23 cellular contexts compared by ENCODE assay signal in the genomic region with DNA sequence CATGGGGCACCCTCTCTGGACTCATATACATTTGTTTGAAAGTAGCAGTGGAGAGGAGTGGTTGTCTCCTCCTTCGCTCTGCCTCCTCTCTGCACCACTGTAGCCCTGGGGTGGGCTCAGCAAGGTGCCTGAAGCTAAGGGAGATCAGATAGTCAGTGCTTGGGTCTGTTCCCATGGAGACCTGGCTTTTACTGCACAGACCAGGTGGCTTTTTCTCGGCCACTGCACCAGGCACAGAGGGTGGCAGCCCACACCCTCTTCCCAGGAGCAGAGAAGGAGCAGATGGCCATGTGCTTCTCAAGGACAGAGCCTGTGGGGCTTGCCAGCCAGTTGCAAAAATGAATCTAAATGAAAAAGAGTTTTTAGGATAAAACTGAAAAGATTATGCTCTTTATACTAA.
A peak's percentile ranks its signal among the peaks of the same experiment; 100 is the strongest.
DNase-seq lines count a peak whose midpoint lies in the region; ATAC-seq and TF ChIP-seq lines count a peak whose summit lies in the region.
"Had no signal": no experiment of that assay in that cellular context is flagged by ENCODE, and none has a peak within 500 bp of the region (broad histone marks: within the 10 kb centered on the region; RNA-seq: fewer than 3 reads in every experiment).

No MANE protein-coding gene starts in this region.

- no peaks in the 10 kb centered on the region for H3K4me1 ChIP-seq in esophagus muscularis mucosa
- H3K4me1 ChIP-seq: HAP-1, left ventricle myocardium inferior, prostate gland had no signal

- 63% methylated on average over 1 of the region's 2 CpGs for WGBS in esophagus muscularis mucosa

- H3K9me3 ChIP-seq in esophagus muscularis mucosa, result no peaks in the 10 kb centered on the region
- H3K9me3 ChIP-seq: HAP-1, prostate gland had no signal

- TF ChIP-seq EP300 in esophagus muscularis mucosa (IDR thresholded peaks at IDR 0.05), result no peak

- no peaks in the 10 kb centered on the region for H3K36me3 ChIP-seq in esophagus muscularis mucosa
- H3K36me3 ChIP-seq: cardiac muscle cell, HAP-1, left ventricle myocardium inferior, prostate gland had no signal

- TF ChIP-seq CTCF in esophagus muscularis mucosa (IDR thresholded peaks at IDR 0.05), result no peak

- H3K27ac ChIP-seq in esophagus muscularis mucosa (replicated peaks in 1 of 4), result no peak overlapping the region
- H3K27ac ChIP-seq: cardiac muscle cell, epithelial cell of prostate, left ventricle myocardium inferior, prostate gland, skin epidermis had no signal

- intact Hi-C loops in esophagus muscularis mucosa (cut with DNase I), result no loop called here

- no peaks in the 10 kb centered on the region for H3K27me3 ChIP-seq in esophagus muscularis mucosa
- H3K27me3 ChIP-seq: cardiac muscle cell had no signal

- DNase-seq in DMS 273 (lab: John Stamatoyannopoulos, UW; ENCODE audit: unreplicated experiment) (peak; percentile 96), NCI-H1092 treated with DMSO at 0.1 percent for 48 hours (lab: John Stamatoyannopoulos, UW) (peak; percentile 84), NCI-H446 treated with DMSO at 0.1 percent for 48 hours (lab: John Stamatoyannopoulos, UW) (peak; percentile 95), esophagus muscularis mucosa (ENCODE audit: extremely low spot score) (peak; percentile 60), NCI-H2227 (lab: John Stamatoyannopoulos, UW; ENCODE audit: unreplicated experiment) (no peak)
- DNase-seq: activated CD4-positive, alpha-beta T cell treated with anti-CD3 and anti-CD28 coated beads, Interleukin-2, amount 50 U/mL, for 4 hours; activated gamma-delta T cell; CD4-positive, CD25-positive, alpha-beta regulatory T cell; DND-41; foreskin fibroblast; immature natural killer cell; left ventricle myocardium inferior; nephron progenitor cell; NK-92 treated with Interleukin-12 subunit alpha and Interleukin-12 subunit beta, amount 100 ng/mL, for 24 hours; stimulated activated CD4-positive, alpha-beta T cell treated with anti-CD3 and anti-CD28 coated beads, Interleukin-2, amount 100 ng/mL, for 24 hours; stimulated activated naive CD4-positive, alpha-beta T cell had no signal

- ATAC-seq in GM18502 (IDR thresholded peaks at IDR 0.05; ENCODE audit: poor library complexity, unreplicated experiment) (no peak), GM21737 (IDR thresholded peaks at IDR 0.05; ENCODE audit: unreplicated experiment) (no peak)

- no peak overlapping the region for H3K4me3 ChIP-seq in esophagus muscularis mucosa
- H3K4me3 ChIP-seq: cardiac muscle cell, HAP-1, left ventricle myocardium inferior, prostate gland, skin epidermis had no signal

- TF ChIP-seq POLR2A in esophagus muscularis mucosa (IDR thresholded peaks at IDR 0.05; ENCODE audit: low read depth), result no peak
